Comparison of ENCODE assay signal across 31 cellular contexts in the genomic region with DNA sequence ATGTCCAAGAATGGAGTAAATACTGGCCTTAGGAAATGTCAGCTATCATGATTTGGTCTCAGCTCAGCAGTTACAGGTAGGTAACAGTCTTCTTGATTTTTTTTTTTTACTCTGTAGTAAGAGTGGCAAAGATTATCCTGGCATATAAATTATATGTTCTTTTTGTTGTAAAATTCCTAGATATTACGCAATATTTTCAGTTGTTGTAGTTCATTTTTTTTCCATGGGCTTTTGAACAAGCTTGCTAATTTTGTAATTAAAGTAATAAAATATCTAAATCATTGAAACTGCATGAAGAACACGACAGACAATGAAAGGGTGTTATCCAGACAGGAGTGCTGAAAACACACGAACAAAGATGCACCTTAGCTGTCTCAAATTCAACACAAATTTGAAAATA.
"Had no signal": no experiment of that assay in that cellular context is flagged by ENCODE, and none has a peak within 500 bp of the region (broad histone marks: within the 10 kb centered on the region; RNA-seq: fewer than 3 reads in every experiment).

No MANE protein-coding gene starts in this region.

- H3K4me1 ChIP-seq: neural progenitor cell, parathyroid adenoma, psoas muscle, spleen, stomach, thyroid gland, tibial nerve, upper lobe of left lung, vagina had no signal

- H3K36me3 ChIP-seq: neural progenitor cell, ovary, spleen, stomach, thoracic aorta, thyroid gland, tibial nerve, upper lobe of left lung, vagina had no signal

- H2AFZ ChIP-seq: neural progenitor cell, parathyroid adenoma had no signal

- H3K27ac Mint-ChIP-seq: naive thymus-derived CD4-positive, alpha-beta T cell; natural killer cell; nephron; neural progenitor cell; progenitor cell of endocrine pancreas; stimulated activated memory B cell treated with anti-CD40 and anti-IgM and Interleukin-4, amounts not matched to agents 10 μg/mL and 1 μg/mL and 100 μg/mL, for 72 hours had no signal

- H3K27me3 Mint-ChIP-seq: naive thymus-derived CD4-positive, alpha-beta T cell; progenitor cell of endocrine pancreas; stimulated activated memory B cell treated with anti-CD40 and anti-IgM and Interleukin-4, amounts not matched to agents 10 μg/mL and 1 μg/mL and 100 μg/mL, for 72 hours had no signal

- H3K4me1 Mint-ChIP-seq: naive thymus-derived CD4-positive, alpha-beta T cell; natural killer cell; nephron; neural progenitor cell; stimulated activated memory B cell treated with anti-CD40 and anti-IgM and Interleukin-4, amounts not matched to agents 10 μg/mL and 1 μg/mL and 100 μg/mL, for 72 hours had no signal

- FAIRE-seq: urothelium cell line had no signal

- H3K4me3 Mint-ChIP-seq: naive thymus-derived CD4-positive, alpha-beta T cell; natural killer cell; nephron; neural progenitor cell; stimulated activated memory B cell treated with anti-CD40 and anti-IgM and Interleukin-4, amounts not matched to agents 10 μg/mL and 1 μg/mL and 100 μg/mL, for 72 hours had no signal

- H3K27ac ChIP-seq: neural progenitor cell, ovary, parathyroid adenoma, psoas muscle, skin epidermis, spleen, stomach, thoracic aorta, thyroid gland, tibial nerve, upper lobe of left lung, vagina had no signal

- H3K9me3 Mint-ChIP-seq: nephron; neural progenitor cell; stimulated activated memory B cell treated with anti-CD40 and anti-IgM and Interleukin-4, amounts not matched to agents 10 μg/mL and 1 μg/mL and 100 μg/mL, for 72 hours had no signal

- H3K79me2 ChIP-seq: parathyroid adenoma had no signal

- H3K9me3 ChIP-seq: ovary, psoas muscle, spleen, stomach, thoracic aorta, thyroid gland, tibial nerve, upper lobe of left lung, vagina had no signal

- ATAC-seq: naive thymus-derived CD4-positive, alpha-beta T cell; natural killer cell; psoas muscle; right cardiac atrium; sciatic nerve; stimulated activated memory B cell treated with anti-CD40 and anti-IgM and Interleukin-4, amounts not matched to agents 10 μg/mL and 1 μg/mL and 100 μg/mL, for 72 hours; stimulated activated naive CD8-positive, alpha-beta T cell treated with anti-CD3 and anti-CD28 coated beads, Interleukin-15, Interleukin-2, amounts not matched to agents 100 U/mL and 50 U/mL, for 24 hours had no signal

- H3K36me3 Mint-ChIP-seq: naive thymus-derived CD4-positive, alpha-beta T cell; natural killer cell; neural progenitor cell; stimulated activated memory B cell treated with anti-CD40 and anti-IgM and Interleukin-4, amounts not matched to agents 10 μg/mL and 1 μg/mL and 100 μg/mL, for 72 hours had no signal

- DNase-seq: naive thymus-derived CD4-positive, alpha-beta T cell; natural killer cell; occipital lobe; ovary; posterior cingulate gyrus; psoas muscle; spleen; stimulated activated CD4-positive, alpha-beta T cell treated with anti-CD3 and anti-CD28 coated beads, Interleukin-12 subunit alpha, Interleukin-12 subunit beta, amount 100 ng/mL, for 4 hours; stimulated activated CD4-positive, alpha-beta T cell treated with anti-CD3 and anti-CD28 coated beads, Interleukin-1b, Interleukin-23, amount 100 ng/mL, for 48 hours; stimulated activated CD4-positive, alpha-beta T cell treated with anti-CD3 and anti-CD28 coated beads, Interleukin-4, amount 100 ng/mL, for 1 hour; stimulated activated CD4-positive, alpha-beta T cell treated with anti-CD3 and anti-CD28 coated beads, Interleukin-4, amount 100 ng/mL, for 4 hours; stimulated activated CD8-positive, alpha-beta memory T cell treated with anti-CD3 and anti-CD28 coated beads, Interleukin-4, amount 100 ng/mL, for 48 hours; stimulated activated naive CD4-positive, alpha-beta T cell; stimulated activated naive CD8-positive, alpha-beta T cell treated with anti-CD3 and anti-CD28 coated beads, Interleukin-15, Interleukin-2, amounts not matched to agents 100 U/mL and 50 U/mL, for 24 hours; stomach; thyroid gland; trophoblast cell; upper lobe of left lung had no signal

- H3K27me3 ChIP-seq: neural progenitor cell, ovary, spleen, stomach, thyroid gland, tibial nerve, upper lobe of left lung, vagina had no signal

- H3K4me2 ChIP-seq: neural progenitor cell, smooth muscle cell had no signal

- H3K4me3 ChIP-seq: neural progenitor cell, ovary, psoas muscle, skin epidermis, smooth muscle cell, spleen, stomach, thoracic aorta, thyroid gland, tibial nerve, upper lobe of left lung, vagina had no signal

- H3K9ac ChIP-seq: neural progenitor cell, parathyroid adenoma had no signal
